ENCODE assay signal across 8 cellular contexts in genomic region chr10:45373783-45374450, GRCh38. TPM values are rescaled to one million over a fixed set of nuclear protein-coding genes. Genes with fewer than 3 reads are reported as not detected.
DNase-seq lines count a peak whose midpoint lies in the region; ATAC-seq and TF ChIP-seq lines count a peak whose summit lies in the region.

Gene ALOX5 (plus strand): TSS chr10:45374216. CDS start chr10:45374280, 64 bp downstream.

- H3K9me3 ChIP-seq in PC-9 (ENCODE audit: insufficient read depth, low read depth), result no peaks in the 10 kb centered on the region

- peak within 1 kb of the TSS; percentile 99 for H3K27ac ChIP-seq in PC-9

- no peaks in the 10 kb centered on the region for H3K27me3 ChIP-seq in PC-9 (ENCODE audit: insufficient read depth, low read depth)

- no TSS peak for BruUV-seq in PC-9 (replicated peaks; lab: Mats Ljungman, UMichigan)

- CTCF ChIA-PET in PC-9 (lab: Charles Lee), result interaction anchor here (1.1 to 1.4 kb wide), 2 partner anchors 20 to 299 kb away, joined by 3 to 4 read pairs; partner anchors contain the start of gene ZFAND4

- intact Hi-C loops in PC-9 (cut with micrococcal nuclease; ENCODE audit: unreplicated experiment), result loop anchor here (2.0 to 10.0 kb wide), 4 partner anchors 53 to 369 kb away; partner anchors contain the start of gene ZNF22

- POLR2A ChIA-PET in PC-9 (lab: Charles Lee; ENCODE audit: unreplicated experiment), result no interaction called here

- H3K27ac Mint-ChIP-seq in brain, result no peak within 1 kb of the TSS

- TF ChIP-seq CTCF in PC-9 (conservative IDR thresholded peaks at IDR 0.05) (no peak), brain (conservative IDR thresholded peaks at IDR 0.05) (no peak)

- no peaks in the 10 kb centered on the region for H3K9me2 ChIP-seq in PC-9 (ENCODE audit: insufficient read depth)

- peaks cover 37% of the 10 kb centered on the region for H3K4me1 ChIP-seq in PC-9 (replicated peaks; ENCODE audit: insufficient read depth)

- H3K4me2 ChIP-seq in PC-9, result peak within 1 kb of the TSS; percentile 94

- H3K4me3 ChIP-seq in PC-9, result peak within 1 kb of the TSS; percentile 84

- H3K36me3 Mint-ChIP-seq in brain, result no peaks in the 10 kb centered on the region

- peaks cover 82% of the 10 kb centered on the region for H3K27me3 Mint-ChIP-seq in brain

- no peaks in the 10 kb centered on the region for H4K20me1 ChIP-seq in PC-9 (ENCODE audit: insufficient read depth)

- H3F3A ChIP-seq in PC-9 (ENCODE audit: insufficient read depth, low read depth), result peaks cover 32% of the 10 kb centered on the region

- ATAC-seq in GM19455 (IDR thresholded peaks at IDR 0.05; ENCODE audit: unreplicated experiment), result peak; percentile 47
- peak; percentile 43 for ATAC-seq in HG03520 (IDR thresholded peaks at IDR 0.05; ENCODE audit: unreplicated experiment)
- ATAC-seq in stimulated activated naive CD8-positive, alpha-beta T cell treated with anti-CD3 and anti-CD28 coated beads, Interleukin-15, Interleukin-2, amounts not matched to agents 100 U/mL and 50 U/mL, for 24 hours, result peak; percentile 68
- no peak for ATAC-seq in GM18858 (IDR thresholded peaks at IDR 0.05; ENCODE audit: unreplicated experiment)

- peak within 1 kb of the TSS; percentile 79 to 82 (median 81) for H3K4me3 Mint-ChIP-seq in brain

- peaks cover 9% of the 10 kb centered on the region for H3K4me1 Mint-ChIP-seq in brain

- DNase-seq in DMS153 treated with DMSO at 0.1 percent for 48 hours (lab: John Stamatoyannopoulos, UW; ENCODE audit: unreplicated experiment), result peak; percentile 72
- DNase-seq in PC-9, result peak; percentile 52 to 91
- peak; percentile 31 for DNase-seq in kidney tubule cell (ENCODE audit: low spot score)
- peak; percentile 44 for DNase-seq in stimulated activated naive CD8-positive, alpha-beta T cell treated with anti-CD3 and anti-CD28 coated beads, Interleukin-15, Interleukin-2, amounts not matched to agents 100 U/mL and 50 U/mL, for 24 hours

- no peaks in the 10 kb centered on the region for H3K9me3 Mint-ChIP-seq in brain

- H3K36me3 ChIP-seq in PC-9 (ENCODE audit: low read depth), result no peaks in the 10 kb centered on the region

- peak within 1 kb of the TSS; percentile 90 for H2AFZ ChIP-seq in PC-9

- H3K79me2 ChIP-seq in PC-9 (ENCODE audit: low read depth), result peaks cover 34% of the 10 kb centered on the region

RNA-seq across cellular contexts. Expression of gene ALOX5, which starts in this region (rescaled TPM):
- 66.5 and 86.8 TPM in 2 replicates for total RNA-seq in PC-9 (2021)
- polyA plus RNA-seq in brain (ENCODE audit: insufficient read depth, low read depth, low replicate concordance), result 1.2 TPM
